Comparison of ENCODE assay signal across 9 cellular contexts in the genomic region with DNA sequence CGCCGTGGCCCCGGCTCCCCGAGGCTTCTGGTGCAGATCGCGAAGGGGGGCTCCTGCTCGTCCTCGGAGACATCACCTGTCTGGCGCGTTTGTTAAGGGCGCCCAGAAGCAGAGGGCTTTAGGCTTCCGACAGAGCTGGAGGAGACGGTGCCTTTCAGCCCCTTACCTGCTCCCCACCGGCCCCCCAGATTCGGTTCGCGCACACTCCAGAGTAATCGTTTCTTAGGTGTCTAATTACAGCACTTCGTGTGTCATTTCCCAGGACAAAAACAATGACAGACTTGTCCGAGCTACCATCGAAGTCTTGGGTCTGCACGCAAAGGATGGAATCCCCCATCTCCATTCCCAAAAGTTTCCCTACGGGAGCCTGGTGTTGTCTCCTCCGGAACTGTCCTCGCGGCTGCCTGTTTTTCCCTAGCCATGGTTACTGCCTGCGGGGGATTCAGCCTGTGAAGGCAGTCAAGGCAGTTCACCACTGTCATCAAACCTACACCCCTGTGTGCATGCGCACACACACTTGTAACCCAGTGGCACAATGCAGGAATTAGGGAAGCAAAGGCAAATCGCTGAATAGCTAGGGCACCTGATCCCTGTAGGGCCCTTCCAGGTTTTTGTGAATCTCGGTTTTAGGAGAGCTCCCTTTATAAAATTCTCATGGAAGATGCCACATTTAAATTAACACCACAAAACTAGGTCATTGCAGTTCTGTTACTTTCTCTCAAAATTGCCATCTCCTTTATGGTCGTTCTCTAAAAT. TPM values are rescaled to one million over a fixed set of nuclear protein-coding genes. Genes with fewer than 3 reads are reported as not detected.
DNase-seq lines count a peak whose midpoint lies in the region; ATAC-seq, FAIRE-seq and TF ChIP-seq lines count a peak whose summit lies in the region.
"Had no signal": no experiment of that assay in that cellular context is flagged by ENCODE, and none has a peak within 500 bp of the region (broad histone marks: within the 10 kb centered on the region; RNA-seq: fewer than 3 reads in every experiment).

No MANE protein-coding gene starts in this region.

- peaks cover 15% of the 10 kb centered on the region for H4K20me1 ChIP-seq in PC-9 (ENCODE audit: insufficient read depth)

- H3K4me1 ChIP-seq in PC-9 (replicated peaks; ENCODE audit: insufficient read depth) (peaks cover 37% of the 10 kb centered on the region), small intestine (ENCODE audit: control insufficient read depth in 2 of 2, insufficient read depth in 1 of 2, low read depth in 1 of 2, low read length in 1 of 2) (peaks cover 0 to 6% of the 10 kb centered on the region in 2 donors)

- H3K4me2 ChIP-seq in PC-9 = peak overlapping the region; percentile 92

- H3K9me3 Mint-ChIP-seq in activated T-cell treated with anti-CD3 and anti-CD28 coated beads, Interleukin-2, amount 50 U/mL, for 4 hours = peaks cover 13% of the 10 kb centered on the region

- POLR2A ChIA-PET in PC-9 (lab: Charles Lee; ENCODE audit: unreplicated experiment) = interaction anchor here (0.6 to 0.7 kb wide), 3 partner anchors 17 to 380 kb away, joined by 4 to 5 read pairs (median 4); no protein-coding TSS in a partner anchor

- H3K36me3 ChIP-seq in PC-9 (ENCODE audit: low read depth) = no peaks in the 10 kb centered on the region
- no peaks in the 10 kb centered on the region for H3K36me3 ChIP-seq in small intestine (ENCODE audit: control insufficient read depth in 2 of 2, insufficient read depth in 2 of 2, low read length in 2 of 2)

- H3K9me2 ChIP-seq in PC-9 (ENCODE audit: insufficient read depth) = no peaks in the 10 kb centered on the region

- intact Hi-C loops in PC-9 (cut with micrococcal nuclease; ENCODE audit: unreplicated experiment) = loop anchor here (1.0 to 10.0 kb wide), 3 partner anchors 38 to 184 kb away; no protein-coding TSS in a partner anchor

- DNase-seq in activated T-cell treated with anti-CD3 and anti-CD28 coated beads, Interleukin-2, amount 50 U/mL, for 4 hours = no peak
- DNase-seq in activated T-cell treated with anti-CD3 and anti-CD28 coated beads for 4 hours (no peak), PC-9 (peak in 1 of 2 experiments; percentile 61), dedifferentiated amniotic fluid mesenchymal stem cell (ENCODE audit: extremely low spot score) (peak; percentile 34), kidney tubule cell (ENCODE audit: low spot score) (peak; percentile 76), small intestine (peak; percentile 40), NCI-H1436 (lab: John Stamatoyannopoulos, UW) (no peak), Kasumi-1 (lab: John Stamatoyannopoulos, UW) (no peak)

- H3K36me3 Mint-ChIP-seq in activated T-cell treated with anti-CD3 and anti-CD28 coated beads, Interleukin-2, amount 50 U/mL, for 4 hours (ENCODE audit: insufficient read depth) = no peaks in the 10 kb centered on the region

- no peak for TF ChIP-seq CTCF in PC-9 (conservative IDR thresholded peaks at IDR 0.05)

- no peak for FAIRE-seq in small intestine (lab: Jason Lieb, UNC)
- FAIRE-seq: colon had no signal

- H3K27me3 ChIP-seq in PC-9 (ENCODE audit: insufficient read depth, low read depth) (no peaks in the 10 kb centered on the region), small intestine (ENCODE audit: control insufficient read depth in 2 of 2, insufficient read depth in 2 of 2, low read length in 2 of 2) (no peaks in the 10 kb centered on the region)

- H3K27ac ChIP-seq in PC-9 (peak overlapping the region; percentile 73), small intestine (ENCODE audit: low read depth in 1 of 2, low read length in 1 of 2) (peak overlapping the region; percentile 98)

- H3K9me3 ChIP-seq in PC-9 (ENCODE audit: insufficient read depth, low read depth) (no peaks in the 10 kb centered on the region), small intestine (ENCODE audit: control insufficient read depth, low read depth) (no peaks in the 10 kb centered on the region)

- H3K79me2 ChIP-seq in PC-9 (ENCODE audit: low read depth) = peaks cover 37% of the 10 kb centered on the region

- peaks cover 7% of the 10 kb centered on the region for H3K4me1 Mint-ChIP-seq in activated T-cell treated with anti-CD3 and anti-CD28 coated beads, Interleukin-2, amount 50 U/mL, for 4 hours (ENCODE audit: low read depth)

- H3K4me3 ChIP-seq in PC-9 (peak overlapping the region; percentile 77), small intestine (ENCODE audit: low read depth in 1 of 2, low read length in 2 of 2) (peak overlapping the region; percentile 76 to 94)

- ATAC-seq in activated T-cell treated with anti-CD3 and anti-CD28 coated beads, Interleukin-2, amount 50 U/mL, for 4 hours = no peak

- TSS peak; percentile 87 for BruUV-seq in PC-9 (replicated peaks; lab: Mats Ljungman, UMichigan)

- H3F3A ChIP-seq in PC-9 (ENCODE audit: insufficient read depth, low read depth) = peaks cover 26% of the 10 kb centered on the region; the same call in 1 of the 2 replicates

- peak overlapping the region; percentile 77 for H3K4me3 Mint-ChIP-seq in activated T-cell treated with anti-CD3 and anti-CD28 coated beads, Interleukin-2, amount 50 U/mL, for 4 hours

- H3K27me3 Mint-ChIP-seq in activated T-cell treated with anti-CD3 and anti-CD28 coated beads, Interleukin-2, amount 50 U/mL, for 4 hours (ENCODE audit: low read depth) = peaks cover 47% of the 10 kb centered on the region

- WGBS in small intestine, 3 donors = 5 to 11% (median 8%) methylated on average over 28 to 31 of the region's 31 CpGs

- H2AFZ ChIP-seq in PC-9 = peak overlapping the region; percentile 92

- CTCF ChIA-PET in PC-9 (lab: Charles Lee) = interaction anchor here (1.2 kb wide), 1 partner anchor 31 kb away, joined by 3 read pairs; no protein-coding TSS in a partner anchor

RNA-seq across cellular contexts. Expression of a gene that starts 0.7 kb away (rescaled TPM):
- under 1 TPM; 0.52 to 0.74 (median 0.56) TPM for total RNA-seq in activated T-cell treated with anti-CD3 and anti-CD28 coated beads, Interleukin-2, amount 50 U/mL, for 4 hours
- total RNA-seq in PC-9 (2021) = 45.5 and 47.5 TPM in 2 replicates
- 10 to 100 TPM; 10.8 to 15.2 (median 12.5) TPM for polyA plus RNA-seq in small intestine

Comparison
In these comparisons a context has a peak if more than half of its experiments do, and no peak if none do; other contexts are left out.
1. DNase-seq: peak in dedifferentiated amniotic fluid mesenchymal stem cell (single experiment), kidney tubule cell (single experiment) and small intestine (single experiment); none in activated T-cell treated with anti-CD3 and anti-CD28 coated beads, Interleukin-2, amount 50 U/mL, for 4 hours (single experiment), activated T-cell treated with anti-CD3 and anti-CD28 coated beads for 4 hours (single experiment), NCI-H1436 (single experiment) and Kasumi-1 (0 of 2).
2. RNA of a gene that starts 0.7 kb away (total RNA-seq): 45.5 to 47.5 TPM in PC-9; 0.52 to 0.74 TPM in activated T-cell treated with anti-CD3 and anti-CD28 coated beads, Interleukin-2, amount 50 U/mL, for 4 hours; every median in the first group is over 10 times any median in the second.